19 cellular contexts compared by ENCODE assay signal in genomic region chr2:3130889-3131635, GRCh38.
DNase-seq lines count a peak whose midpoint lies in the region; ATAC-seq and TF ChIP-seq lines count a peak whose summit lies in the region.
"Had no signal": no experiment of that assay in that cellular context is flagged by ENCODE, and none has a peak within 500 bp of the region (broad histone marks: within the 10 kb centered on the region; RNA-seq: fewer than 3 reads in every experiment).

No MANE protein-coding gene starts in this region.

- H3K9me3 Mint-ChIP-seq in WTC11, result peaks cover 17% of the 10 kb centered on the region
- H3K9me3 Mint-ChIP-seq in activated T-helper 2 cell treated with anti-CD3 and anti-CD28 coated beads, Interferon-gamma antibody, Interleukin-2, Interleukin-4, amounts not matched to agents 10 μg/mL and 5 μg/mL and 100 μg/mL, durations not matched to agents 14 hours and 24 hours and 36 hours, result no peaks in the 10 kb centered on the region
- H3K9me3 Mint-ChIP-seq: natural killer cell had no signal

- DNase-seq in NOMO-1 (lab: John Stamatoyannopoulos, UW; ENCODE audit: unreplicated experiment in 2 of 2) (peak; percentile 1 to 8), NOMO-1 treated with dmso at 0.1 percent for 144 hours (lab: John Stamatoyannopoulos, UW; ENCODE audit: unreplicated experiment) (no peak), WTC11 (ENCODE audit: low spot score) (no peak), mesenteric fat pad (ENCODE audit: low spot score) (peak; percentile 60), T-helper 9 cell (no peak), Right ventricle myocardium superior (no peak)
- no peak for DNase-seq in activated T-helper 2 cell treated with anti-CD3 and anti-CD28 coated beads, Interferon-gamma antibody, Interleukin-2, Interleukin-4, amounts not matched to agents 10 μg/mL and 5 μg/mL and 100 μg/mL, durations not matched to agents 14 hours and 24 hours and 36 hours (ENCODE audit: low spot score)
- no peak for DNase-seq in activated CD4-positive, CD25-positive, alpha-beta regulatory T cell treated with anti-CD3 and anti-CD28 coated beads, Interleukin-2, amount 50 U/mL, for 72 hours
- DNase-seq: ACHN; activated CD4-positive, alpha-beta T cell treated with anti-CD3 and anti-CD28 coated beads, Interleukin-2, amount 10 ng/mL, durations not matched to agents 7 days and 5 days; activated CD8-positive, alpha-beta memory T cell treated with anti-CD3 and anti-CD28 coated beads, Interleukin-2, amount 50 U/mL, for 48 hours; activated gamma-delta T cell; CD4-positive, CD25-positive, alpha-beta regulatory T cell; gastrocnemius medialis; natural killer cell; NCI-H2171 treated with DMSO at 0.1 percent for 48 hours; stimulated activated CD4-positive, alpha-beta T cell treated with anti-CD3 and anti-CD28 coated beads, Interleukin-4, amount 100 ng/mL, for 4 hours; uterus had no signal

- peaks cover 13% of the 10 kb centered on the region for H3K4me1 Mint-ChIP-seq in WTC11
- H3K4me1 Mint-ChIP-seq in activated T-helper 2 cell treated with anti-CD3 and anti-CD28 coated beads, Interferon-gamma antibody, Interleukin-2, Interleukin-4, amounts not matched to agents 10 μg/mL and 5 μg/mL and 100 μg/mL, durations not matched to agents 14 hours and 24 hours and 36 hours (ENCODE audit: low read depth), result no peaks in the 10 kb centered on the region
- H3K4me1 Mint-ChIP-seq: memory B cell, natural killer cell had no signal

- H3K4me3 Mint-ChIP-seq in WTC11, result no peak overlapping the region
- H3K4me3 Mint-ChIP-seq in activated T-helper 2 cell treated with anti-CD3 and anti-CD28 coated beads, Interferon-gamma antibody, Interleukin-2, Interleukin-4, amounts not matched to agents 10 μg/mL and 5 μg/mL and 100 μg/mL, durations not matched to agents 14 hours and 24 hours and 36 hours (ENCODE audit: low read depth), result no peak overlapping the region
- H3K4me3 Mint-ChIP-seq: activated CD4-positive, alpha-beta T cell treated with anti-CD3 and anti-CD28 coated beads, Interleukin-2, amount 10 ng/mL, durations not matched to agents 7 days and 5 days; CD4-positive, CD25-positive, alpha-beta regulatory T cell; memory B cell; natural killer cell had no signal

- peaks cover 8% of the 10 kb centered on the region for H3K36me3 Mint-ChIP-seq in WTC11
- no peaks in the 10 kb centered on the region for H3K36me3 Mint-ChIP-seq in activated T-helper 2 cell treated with anti-CD3 and anti-CD28 coated beads, Interferon-gamma antibody, Interleukin-2, Interleukin-4, amounts not matched to agents 10 μg/mL and 5 μg/mL and 100 μg/mL, durations not matched to agents 14 hours and 24 hours and 36 hours (ENCODE audit: low read depth)
- H3K36me3 Mint-ChIP-seq: CD4-positive, CD25-positive, alpha-beta regulatory T cell; natural killer cell had no signal

- POLR2A ChIA-PET in WTC11 (lab: Charles Lee), result interaction anchor here (0.8 kb wide), 1 partner anchor 13 kb away, joined by 3 read pairs; no protein-coding TSS in a partner anchor

- CTCF ChIA-PET in WTC11 (lab: Charles Lee), result interaction anchor here (0.8 kb wide), 1 partner anchor 388 kb away, joined by 3 read pairs; no protein-coding TSS in a partner anchor

- intact Hi-C loops in activated T-helper 2 cell treated with anti-CD3 and anti-CD28 coated beads, Interferon-gamma antibody, Interleukin-2, Interleukin-4, amounts not matched to agents 10 μg/mL and 5 μg/mL and 100 μg/mL, durations not matched to agents 14 hours and 24 hours and 36 hours (cut with micrococcal nuclease), result no loop called here
- intact Hi-C loops in Right ventricle myocardium superior (cut with DNase I), result no loop called here

- H3K27me3 Mint-ChIP-seq in WTC11 (ENCODE audit: low read depth), result no peaks in the 10 kb centered on the region
- H3K27me3 Mint-ChIP-seq in activated T-helper 2 cell treated with anti-CD3 and anti-CD28 coated beads, Interferon-gamma antibody, Interleukin-2, Interleukin-4, amounts not matched to agents 10 μg/mL and 5 μg/mL and 100 μg/mL, durations not matched to agents 14 hours and 24 hours and 36 hours (ENCODE audit: low read depth), result no peaks in the 10 kb centered on the region
- H3K27me3 Mint-ChIP-seq: activated CD4-positive, alpha-beta T cell treated with anti-CD3 and anti-CD28 coated beads, Interleukin-2, amount 10 ng/mL, durations not matched to agents 7 days and 5 days; memory B cell had no signal

- peak; percentile 57 for ATAC-seq in WTC11
- ATAC-seq in Right ventricle myocardium superior (ENCODE audit: poor library complexity), result no peak
- ATAC-seq: gastrocnemius medialis, natural killer cell had no signal

- no peak for TF ChIP-seq CTCF in WTC11 (IDR thresholded peaks at IDR 0.05)

- H3K27ac Mint-ChIP-seq in WTC11, result no peak overlapping the region; the same call in 1 of the 2 replicates
- no peak overlapping the region for H3K27ac Mint-ChIP-seq in activated T-helper 2 cell treated with anti-CD3 and anti-CD28 coated beads, Interferon-gamma antibody, Interleukin-2, Interleukin-4, amounts not matched to agents 10 μg/mL and 5 μg/mL and 100 μg/mL, durations not matched to agents 14 hours and 24 hours and 36 hours
- H3K27ac Mint-ChIP-seq: activated CD4-positive, alpha-beta T cell treated with anti-CD3 and anti-CD28 coated beads, Interleukin-2, amount 10 ng/mL, durations not matched to agents 7 days and 5 days; memory B cell; natural killer cell had no signal

TF ChIP-seq in WTC11, 78 proteins besides CTCF, POLR2A, EP300 and RAD21:
- TF ChIP-seq CREM (CRISPR knock-in tag; IDR thresholded peaks at IDR 0.05) (no peak), ATF1 (CRISPR knock-in tag; IDR thresholded peaks at IDR 0.05) (no peak), ZNF281 (CRISPR knock-in tag; IDR thresholded peaks at IDR 0.05) (no peak), NR2C2 (CRISPR knock-in tag; IDR thresholded peaks at IDR 0.05) (no peak), GRHL2 (CRISPR knock-in tag; IDR thresholded peaks at IDR 0.05; ENCODE audit: insufficient replicate concordance, severe bottlenecking) (no peak), TCF7 (CRISPR knock-in tag; IDR thresholded peaks at IDR 0.05; ENCODE audit: low read depth) (no peak), ZNF396 (CRISPR knock-in tag; IDR thresholded peaks at IDR 0.05; ENCODE audit: borderline replicate concordance) (no peak), MYBL2 (CRISPR knock-in tag; IDR thresholded peaks at IDR 0.05) (no peak), JUN (CRISPR knock-in tag; IDR thresholded peaks at IDR 0.05) (no peak), MXD4 (CRISPR knock-in tag; IDR thresholded peaks at IDR 0.05; ENCODE audit: borderline replicate concordance) (no peak), ATF6 (CRISPR knock-in tag; IDR thresholded peaks at IDR 0.05) (no peak), PRRX2 (CRISPR knock-in tag; IDR thresholded peaks at IDR 0.05) (no peak), FOXP1 (CRISPR knock-in tag; IDR thresholded peaks at IDR 0.05; ENCODE audit: borderline replicate concordance) (no peak)

Comparison
In these comparisons a context has a peak if more than half of its experiments do, and no peak if none do; other contexts are left out.
1. DNase-seq: peak in NOMO-1 (2 of 2) and mesenteric fat pad (single experiment); none in NOMO-1 treated with dmso at 0.1 percent for 144 hours (single experiment), WTC11 (single experiment), activated T-helper 2 cell treated with anti-CD3 and anti-CD28 coated beads, Interferon-gamma antibody, Interleukin-2, Interleukin-4, amounts not matched to agents 10 μg/mL and 5 μg/mL and 100 μg/mL, durations not matched to agents 14 hours and 24 hours and 36 hours (single experiment), T-helper 9 cell (single experiment), activated CD4-positive, CD25-positive, alpha-beta regulatory T cell treated with anti-CD3 and anti-CD28 coated beads, Interleukin-2, amount 50 U/mL, for 72 hours (single experiment) and Right ventricle myocardium superior (single experiment).